Comparison of ENCODE assay signal across 8 cellular contexts in genomic region chr19:42313096-42313839, GRCh38. TPM values are rescaled to one million over a fixed set of nuclear protein-coding genes. Genes with fewer than 3 reads are reported as not detected.
DNase-seq lines count a peak whose midpoint lies in the region; ATAC-seq and TF ChIP-seq lines count a peak whose summit lies in the region.

TSS of gene TMEM145 (plus strand) at chr19:42313309. CDS start at chr19:42313377, 68 bp downstream.

- H3K4me2 ChIP-seq in Karpas-422 (ENCODE audit: low read depth, low read length, poor library complexity, severe bottlenecking): peak within 1 kb of the TSS; percentile 88
- H3K4me2 ChIP-seq in SK-N-SH: peak within 1 kb of the TSS; percentile 100

- CTCF ChIA-PET in SK-N-SH (lab: Yijun Ruan, JAX): interaction anchor here (1.1 to 1.5 kb wide), 5 partner anchors 10 to 74 kb away, joined by 3 to 8 read pairs (median 4); no protein-coding TSS in a partner anchor

- POLR2A ChIA-PET in SK-N-SH (lab: Yijun Ruan, JAX): no interaction called here

- H3K36me3 ChIP-seq in Karpas-422 (ENCODE audit: insufficient read depth, low read length) (no peaks in the 10 kb centered on the region), SK-N-SH (replicated peaks in 1 of 2; ENCODE audit: control insufficient read depth in 1 of 2, insufficient read depth in 2 of 2, low read length in 1 of 2) (no peaks in the 10 kb centered on the region)

- no peak for ATAC-seq in GM18861 (IDR thresholded peaks at IDR 0.05; ENCODE audit: unreplicated experiment)

- 8% methylated on average over 23 of the region's 67 CpGs for WGBS in SK-N-SH (ENCODE audit: low lambda C conversion rate)

- H3K27ac ChIP-seq in Karpas-422 (ENCODE audit: low read length) (peak within 1 kb of the TSS; percentile 56; the same call in 1 of the 2 replicates), SK-N-SH (ENCODE audit: low read depth in 2 of 2, low read length in 1 of 2) (peak within 1 kb of the TSS in 1 of 2 experiments; percentile 43; a peak in 1 of 4 replicates)

- peak within 1 kb of the TSS; percentile 64 for H3K4me3 Mint-ChIP-seq in chondrocyte (ENCODE audit: unreplicated experiment)

- H3K27me3 ChIP-seq in Karpas-422 (ENCODE audit: low read length): no peaks in the 10 kb centered on the region
- H3K27me3 ChIP-seq in SK-N-SH (ENCODE audit: insufficient read depth): no peaks in the 10 kb centered on the region

- no peak for TF ChIP-seq RAD21 in SK-N-SH (IDR thresholded peaks at IDR 0.05; ENCODE audit: low read length)

- no peaks in the 10 kb centered on the region for H3K36me3 Mint-ChIP-seq in chondrocyte (ENCODE audit: low read depth)

- H3K4me1 ChIP-seq in Karpas-422 (ENCODE audit: low read length) (peaks cover 32% of the 10 kb centered on the region), SK-N-SH (ENCODE audit: control insufficient read depth in 1 of 2, insufficient read depth in 2 of 2, low read depth in 1 of 2, low read length in 1 of 2) (peaks cover 0 to 14% of the 10 kb centered on the region in 2 experiments; a peak in 1 of 4 replicates)

- H3K79me2 ChIP-seq in Karpas-422 (ENCODE audit: low read length): no peaks in the 10 kb centered on the region
- no peaks in the 10 kb centered on the region for H3K79me2 ChIP-seq in SK-N-SH (ENCODE audit: insufficient read depth)

- H3K4me1 Mint-ChIP-seq in chondrocyte (ENCODE audit: low read depth): peaks cover 14% of the 10 kb centered on the region

- peak within 1 kb of the TSS; percentile 74 for H3K9ac ChIP-seq in Karpas-422 (ENCODE audit: low read length)
- H3K9ac ChIP-seq in SK-N-SH: no peak within 1 kb of the TSS; the same call in 1 of the 2 replicates

- in situ Hi-C loops in G401 (cut with HindIII; ENCODE audit: low sequenced_read_pairs): no loop called here

- peak within 1 kb of the TSS; percentile 79 for H3K4me3 ChIP-seq in Karpas-422 (ENCODE audit: low read length)
- peak within 1 kb of the TSS; percentile 55 to 68 for H3K4me3 ChIP-seq in SK-N-SH (ENCODE audit: low read depth in 2 of 2, low read length in 1 of 2)

- H2AFZ ChIP-seq in Karpas-422 (ENCODE audit: low read length) (peak within 1 kb of the TSS; percentile 37; the same call in 1 of the 2 replicates), SK-N-SH (ENCODE audit: low read depth) (peak within 1 kb of the TSS; percentile 90; the same call in 1 of the 2 replicates)

- no peaks in the 10 kb centered on the region for H3F3A ChIP-seq in SK-N-SH (replicated peaks; ENCODE audit: insufficient read depth)

- H3K9me2 ChIP-seq in Karpas-422 (replicated peaks; ENCODE audit: insufficient read depth, low read length) (no peaks in the 10 kb centered on the region), SK-N-SH (no peaks in the 10 kb centered on the region)

- TF ChIP-seq CTCF in SK-N-SH (IDR thresholded peaks at IDR 0.05) (peak; percentile 26; the same call in 1 of the 2 replicates), chondrocyte (IDR thresholded peaks at IDR 0.05) (peak; percentile 57)

- TF ChIP-seq EP300 in SK-N-SH (IDR thresholded peaks at IDR 0.05; ENCODE audit: borderline replicate concordance in 1 of 2, low read depth in 1 of 2, low read length in 1 of 2): no peak

- H4K20me1 ChIP-seq in Karpas-422 (ENCODE audit: insufficient read depth, low read depth, low read length) (no peaks in the 10 kb centered on the region), SK-N-SH (ENCODE audit: insufficient read depth) (no peaks in the 10 kb centered on the region)

- H3K27ac Mint-ChIP-seq in chondrocyte (ENCODE audit: unreplicated experiment): no peak within 1 kb of the TSS

- peaks cover 12% of the 10 kb centered on the region for H3K27me3 Mint-ChIP-seq in chondrocyte (ENCODE audit: low read depth)

- DNase-seq in G401 (ENCODE audit: low spot score): peak; percentile 76
- DNase-seq in Karpas-422: peak; percentile 87
- peak; percentile 97 for DNase-seq in SK-N-SH
- DNase-seq in chondrocyte (ENCODE audit: low spot score): no peak
- peak; percentile 23 for DNase-seq in kidney glomerular epithelial cell (lab: John Stamatoyannopoulos, UW)
- DNase-seq in stimulated activated CD4-positive, alpha-beta T cell treated with anti-CD3 and anti-CD28 coated beads, Interleukin-4, amount 100 ng/mL, for 24 hours: peak; percentile 35
- DNase-seq in NK-92 treated with Interleukin-12 subunit alpha and Interleukin-12 subunit beta, amount 100 ng/mL, for 24 hours (lab: John Stamatoyannopoulos, UW): no peak

- no peaks in the 10 kb centered on the region for H3K9me3 Mint-ChIP-seq in chondrocyte (ENCODE audit: low read depth)

- no peaks in the 10 kb centered on the region for H3K9me3 ChIP-seq in Karpas-422 (ENCODE audit: low read length)
- no peaks in the 10 kb centered on the region for H3K9me3 ChIP-seq in SK-N-SH

TF ChIP-seq in SK-N-SH, 30 proteins besides CTCF, POLR2A, EP300 and RAD21:
- TF ChIP-seq MXI1 (IDR thresholded peaks at IDR 0.05; ENCODE audit: low read depth, low read length) (peak; percentile 52; the same call in 1 of the 2 replicates), CHD2 (IDR thresholded peaks at IDR 0.05; ENCODE audit: low read length, partially characterized antibody) (peak; percentile 34), FOXM1 (IDR thresholded peaks at IDR 0.05; ENCODE audit: low read depth) (no peak), RXRA (IDR thresholded peaks at IDR 0.05; ENCODE audit: borderline replicate concordance, low read depth) (no peak), NRF1 (IDR thresholded peaks at IDR 0.05; ENCODE audit: low read depth, low read length) (peak; percentile 45), REST (IDR thresholded peaks at IDR 0.05; ENCODE audit: low read depth, low read length) (peak; percentile 93)
TF ChIP-seq in SK-N-SH: peak in this region for 4.

RNA-seq across cellular contexts. Expression of gene TMEM145, which starts in this region (rescaled TPM):
- total RNA-seq in G401 (2014; rRNA removed; shearing (Covaris generic)): not detected in 2 replicates
- 18.7 and 30.5 TPM in 2 replicates for total RNA-seq in Karpas-422 (2014; rRNA removed; shearing (Covaris generic); ENCODE audit: low replicate concordance)
- 0.37 and 2.0 TPM in 2 replicates for polyA plus RNA-seq in SK-N-SH (2012; rRNA removed)
- 0.53 and 1.5 TPM in 2 replicates for polyA plus RNA-seq in SK-N-SH (2012; cell fraction: cytosol; rRNA removed)
- polyA plus RNA-seq in SK-N-SH (2012; cell fraction: nucleus; rRNA removed): 8.0 and 18.2 TPM in 2 replicates
- 0.32 to 0.36 TPM in 2 of 3 replicates, not detected in the other for total RNA-seq in chondrocyte

Comparison
In these comparisons a context has a peak if more than half of its experiments do, and no peak if none do; other contexts are left out.
1. RNA of gene TMEM145 (total RNA-seq): 18.7 to 30.5 TPM in Karpas-422; 0.32 to 0.36 TPM in chondrocyte and not detected in G401; every median in the first group is over 10 times any median in the second.
2. Peak in DNase-seq in G401; RNA of the gene not detected or under 1 TPM.
3. DNase-seq: peak in Karpas-422 (single experiment), SK-N-SH (single experiment), kidney glomerular epithelial cell (single experiment) and stimulated activated CD4-positive, alpha-beta T cell treated with anti-CD3 and anti-CD28 coated beads, Interleukin-4, amount 100 ng/mL, for 24 hours (single experiment); none in chondrocyte (single experiment) and NK-92 treated with Interleukin-12 subunit alpha and Interleukin-12 subunit beta, amount 100 ng/mL, for 24 hours (single experiment).